In genomic region chrX:49082472-49082871, GRCh38 we compare ENCODE assay signal across 30 cellular contexts. TPM values are rescaled to one million over a fixed set of nuclear protein-coding genes. Genes with fewer than 3 reads are reported as not detected.
A peak's percentile ranks its signal among the peaks of the same experiment; 100 is the strongest.
DNase-seq lines count a peak whose midpoint lies in the region; ATAC-seq and TF ChIP-seq lines count a peak whose summit lies in the region.
"Had no signal": no experiment of that assay in that cellular context is flagged by ENCODE, and none has a peak within 500 bp of the region (broad histone marks: within the 10 kb centered on the region; RNA-seq: fewer than 3 reads in every experiment).

No MANE protein-coding gene starts in this region.

- H3K4me1 Mint-ChIP-seq in T-helper 1 cell treated with Interleukin-12 subunit alpha and Interleukin-12 subunit beta and Interleukin-4 antibody, amounts not matched to agents 30 μg/mL and 1 μg/mL, for 36 hours (ENCODE audit: low read depth): peaks cover 13% of the 10 kb centered on the region
- H3K4me1 Mint-ChIP-seq in activated naive CD8-positive, alpha-beta T cell treated with anti-CD3 and anti-CD28 coated beads, Interleukin-2, amount 10 ng/mL, durations not matched to agents 7 days and 5 days: peaks cover 17% of the 10 kb centered on the region
- peaks cover 13% of the 10 kb centered on the region for H3K4me1 Mint-ChIP-seq in activated naive CD8-positive, alpha-beta T cell treated with anti-CD3 and anti-CD28 coated beads, Interleukin-2, amount 50 U/mL, for 24 hours
- peaks cover 11% of the 10 kb centered on the region for H3K4me1 Mint-ChIP-seq in brain

- H3K9me3 Mint-ChIP-seq in T-helper 1 cell treated with Interleukin-12 subunit alpha and Interleukin-12 subunit beta and Interleukin-4 antibody, amounts not matched to agents 30 μg/mL and 1 μg/mL, for 36 hours: no peaks in the 10 kb centered on the region
- no peaks in the 10 kb centered on the region for H3K9me3 Mint-ChIP-seq in activated naive CD8-positive, alpha-beta T cell treated with anti-CD3 and anti-CD28 coated beads, Interleukin-2, amount 10 ng/mL, durations not matched to agents 7 days and 5 days
- H3K9me3 Mint-ChIP-seq in activated naive CD8-positive, alpha-beta T cell treated with anti-CD3 and anti-CD28 coated beads, Interleukin-2, amount 50 U/mL, for 24 hours: no peaks in the 10 kb centered on the region
- peaks cover 0 to 8% (median 3%) of the 10 kb centered on the region in 5 experiments for H3K9me3 Mint-ChIP-seq in brain
- H3K9me3 Mint-ChIP-seq: WTC11 had no signal

- DNase-seq in T-helper 1 cell: no peak
- no peak for DNase-seq in activated naive CD8-positive, alpha-beta T cell treated with anti-CD3 and anti-CD28 coated beads, Interleukin-2, amount 10 ng/mL, durations not matched to agents 7 days and 5 days
- DNase-seq in activated naive CD8-positive, alpha-beta T cell treated with anti-CD3 and anti-CD28 coated beads, Interleukin-2, amount 50 U/mL, for 24 hours: no peak
- no peak for DNase-seq in NCI-H1930 (lab: John Stamatoyannopoulos, UW)
- no peak for DNase-seq in NCI-H1092 (lab: John Stamatoyannopoulos, UW)
- DNase-seq in left lobe of liver (ENCODE audit: low spot score): no peak
- DNase-seq: 8988T; activated gamma-delta T cell treated with Interleukin-2 at 50 U/mL for 16 hours; amygdala; CD4-positive, alpha-beta memory T cell; GM23248; heart right ventricle; Kasumi-1; kidney; NCI-H1048; NCI-H1694 treated with DMSO at 0.1 percent for 48 hours; NCI-H446 treated with DMSO at 0.1 percent for 48 hours; NCI-H82; occipital lobe; SHP77 treated with DMSO at 0.1 percent for 48 hours; sigmoid colon; stimulated activated CD4-positive, alpha-beta T cell treated with anti-CD3 and anti-CD28 coated beads, Interleukin-12 subunit alpha, Interleukin-12 subunit beta, amount 100 ng/mL, for 4 hours; stimulated activated CD4-positive, alpha-beta T cell treated with anti-CD3 and anti-CD28 coated beads, Interleukin-2, amount 100 ng/mL, for 48 hours; T1000; trophoblast cell had no signal

- H3K27me3 Mint-ChIP-seq in T-helper 1 cell treated with Interleukin-12 subunit alpha and Interleukin-12 subunit beta and Interleukin-4 antibody, amounts not matched to agents 30 μg/mL and 1 μg/mL, for 36 hours (ENCODE audit: low read depth): no peaks in the 10 kb centered on the region
- no peaks in the 10 kb centered on the region for H3K27me3 Mint-ChIP-seq in activated naive CD8-positive, alpha-beta T cell treated with anti-CD3 and anti-CD28 coated beads, Interleukin-2, amount 10 ng/mL, durations not matched to agents 7 days and 5 days
- H3K27me3 Mint-ChIP-seq in activated naive CD8-positive, alpha-beta T cell treated with anti-CD3 and anti-CD28 coated beads, Interleukin-2, amount 50 U/mL, for 24 hours: no peaks in the 10 kb centered on the region
- no peaks in the 10 kb centered on the region for H3K27me3 Mint-ChIP-seq in brain
- H3K27me3 Mint-ChIP-seq: CD4-positive, alpha-beta memory T cell had no signal

- POLR2A ChIA-PET in activated naive CD8-positive, alpha-beta T cell treated with anti-CD3 and anti-CD28 coated beads, Interleukin-2, amount 10 ng/mL, durations not matched to agents 7 days and 5 days (lab: Charles Lee): no interaction called here

- peak overlapping the region; percentile 29 for H3K27ac Mint-ChIP-seq in T-helper 1 cell treated with Interleukin-12 subunit alpha and Interleukin-12 subunit beta and Interleukin-4 antibody, amounts not matched to agents 30 μg/mL and 1 μg/mL, for 36 hours
- H3K27ac Mint-ChIP-seq in activated naive CD8-positive, alpha-beta T cell treated with anti-CD3 and anti-CD28 coated beads, Interleukin-2, amount 10 ng/mL, durations not matched to agents 7 days and 5 days: peak overlapping the region; percentile 49
- H3K27ac Mint-ChIP-seq in activated naive CD8-positive, alpha-beta T cell treated with anti-CD3 and anti-CD28 coated beads, Interleukin-2, amount 50 U/mL, for 24 hours: no peak overlapping the region
- peak overlapping the region in 1 of 5 experiments; percentile 19 for H3K27ac Mint-ChIP-seq in brain
- H3K27ac Mint-ChIP-seq: WTC11 had no signal

- ATAC-seq in activated naive CD8-positive, alpha-beta T cell treated with anti-CD3 and anti-CD28 coated beads, Interleukin-2, amount 10 ng/mL, durations not matched to agents 7 days and 5 days (ENCODE audit: low read depth): no peak
- no peak for ATAC-seq in activated naive CD8-positive, alpha-beta T cell treated with anti-CD3 and anti-CD28 coated beads, Interleukin-2, amount 50 U/mL, for 24 hours
- ATAC-seq in left lobe of liver: no peak
- ATAC-seq: heart right ventricle, HepG2, WTC11 had no signal

- peaks cover 2% of the 10 kb centered on the region for H3K36me3 Mint-ChIP-seq in T-helper 1 cell treated with Interleukin-12 subunit alpha and Interleukin-12 subunit beta and Interleukin-4 antibody, amounts not matched to agents 30 μg/mL and 1 μg/mL, for 36 hours (ENCODE audit: low read depth)
- peaks cover 5% of the 10 kb centered on the region for H3K36me3 Mint-ChIP-seq in activated naive CD8-positive, alpha-beta T cell treated with anti-CD3 and anti-CD28 coated beads, Interleukin-2, amount 10 ng/mL, durations not matched to agents 7 days and 5 days
- peaks cover 2% of the 10 kb centered on the region for H3K36me3 Mint-ChIP-seq in activated naive CD8-positive, alpha-beta T cell treated with anti-CD3 and anti-CD28 coated beads, Interleukin-2, amount 50 U/mL, for 24 hours (ENCODE audit: low read depth)
- H3K36me3 Mint-ChIP-seq in brain: no peaks in the 10 kb centered on the region
- H3K36me3 Mint-ChIP-seq: WTC11 had no signal

- no peak for TF ChIP-seq CTCF in brain (conservative IDR thresholded peaks at IDR 0.05)

- H3K4me3 Mint-ChIP-seq in T-helper 1 cell treated with Interleukin-12 subunit alpha and Interleukin-12 subunit beta and Interleukin-4 antibody, amounts not matched to agents 30 μg/mL and 1 μg/mL, for 36 hours: peak overlapping the region; percentile 1
- H3K4me3 Mint-ChIP-seq in activated naive CD8-positive, alpha-beta T cell treated with anti-CD3 and anti-CD28 coated beads, Interleukin-2, amount 10 ng/mL, durations not matched to agents 7 days and 5 days: no peak overlapping the region
- no peak overlapping the region for H3K4me3 Mint-ChIP-seq in activated naive CD8-positive, alpha-beta T cell treated with anti-CD3 and anti-CD28 coated beads, Interleukin-2, amount 50 U/mL, for 24 hours
- H3K4me3 Mint-ChIP-seq in brain: peak overlapping the region in 4 of 5 experiments; percentile 4 to 68 (median 37)
- H3K4me3 Mint-ChIP-seq: WTC11 had no signal

RNA-seq across cellular contexts. Expression of gene WDR45, which starts 2.8 kb away (rescaled TPM):
- total RNA-seq in activated naive CD8-positive, alpha-beta T cell treated with anti-CD3 and anti-CD28 coated beads, Interleukin-2, amount 10 ng/mL, durations not matched to agents 7 days and 5 days: 10 to 100 TPM; 53.4 to 55.1 TPM
- polyA plus RNA-seq in brain (ENCODE audit: insufficient read depth, low read depth, low replicate concordance): 67.6 TPM
- total RNA-seq in left lobe of liver: 49.4 TPM

RNA-seq across cellular contexts. Expression of gene PRAF2, which starts 8.7 kb away (rescaled TPM):
- 10 to 100 TPM; 23.8 to 23.9 TPM for total RNA-seq in activated naive CD8-positive, alpha-beta T cell treated with anti-CD3 and anti-CD28 coated beads, Interleukin-2, amount 10 ng/mL, durations not matched to agents 7 days and 5 days
- 167 TPM for polyA plus RNA-seq in brain (ENCODE audit: insufficient read depth, low read depth, low replicate concordance)
- total RNA-seq in left lobe of liver: 5.4 TPM

RNA-seq across cellular contexts. Expression of gene CCDC120, which starts 23.7 kb away (rescaled TPM):
- 1 to 10 TPM; 9.0 to 9.1 TPM for total RNA-seq in activated naive CD8-positive, alpha-beta T cell treated with anti-CD3 and anti-CD28 coated beads, Interleukin-2, amount 10 ng/mL, durations not matched to agents 7 days and 5 days
- polyA plus RNA-seq in brain (ENCODE audit: insufficient read depth, low read depth, low replicate concordance): 6.9 TPM
- total RNA-seq in left lobe of liver: 4.7 TPM
- total RNA-seq: myocyte had no signal

RNA-seq across cellular contexts. Expression of gene TFE3, which starts 39.3 kb away (rescaled TPM):
- total RNA-seq in activated naive CD8-positive, alpha-beta T cell treated with anti-CD3 and anti-CD28 coated beads, Interleukin-2, amount 10 ng/mL, durations not matched to agents 7 days and 5 days: 10 to 100 TPM; 26.1 to 29.0 TPM
- 45.7 TPM for polyA plus RNA-seq in brain (ENCODE audit: insufficient read depth, low read depth, low replicate concordance)
- total RNA-seq in left lobe of liver: 16.8 TPM

RNA-seq across cellular contexts. Expression of gene GPKOW, which starts 41.1 kb away (rescaled TPM):
- 10 to 100 TPM; 27.5 to 27.6 TPM for total RNA-seq in activated naive CD8-positive, alpha-beta T cell treated with anti-CD3 and anti-CD28 coated beads, Interleukin-2, amount 10 ng/mL, durations not matched to agents 7 days and 5 days
- 46.7 TPM for polyA plus RNA-seq in brain (ENCODE audit: insufficient read depth, low read depth, low replicate concordance)
- total RNA-seq in left lobe of liver: 11.5 TPM

Comparison
In these comparisons a context has a peak if more than half of its experiments do, and no peak if none do; other contexts are left out.
1. H3K4me3 Mint-ChIP-seq: peak in T-helper 1 cell treated with Interleukin-12 subunit alpha and Interleukin-12 subunit beta and Interleukin-4 antibody, amounts not matched to agents 30 μg/mL and 1 μg/mL, for 36 hours (single experiment) and brain (4 of 5); none in activated naive CD8-positive, alpha-beta T cell treated with anti-CD3 and anti-CD28 coated beads, Interleukin-2, amount 10 ng/mL, durations not matched to agents 7 days and 5 days (single experiment) and activated naive CD8-positive, alpha-beta T cell treated with anti-CD3 and anti-CD28 coated beads, Interleukin-2, amount 50 U/mL, for 24 hours (single experiment).